Comparison of ENCODE assay signal across 1 cellular context in genomic region chr6:21595265-21595950, GRCh38.
TF ChIP-seq lines count a peak whose summit lies in the region.

No MANE protein-coding gene starts in this region.

TF ChIP-seq in HepG2, 621 proteins besides CTCF, POLR2A, EP300 and RAD21 (continued from another document and continues in another):
- TF ChIP-seq PAXIP1 (CRISPR knock-in tag; conservative IDR thresholded peaks at IDR 0.05), result no peak
- TF ChIP-seq UBTF (CRISPR knock-in tag; IDR thresholded peaks at IDR 0.05), result 0 out of 2 replicates have a peak, but pooled peaks have one; percentile 18
- 0 out of 2 replicates have a peak, but pooled peaks have one; percentile 18 for TF ChIP-seq TFDP1 (CRISPR knock-in tag; IDR thresholded peaks at IDR 0.05; ENCODE audit: borderline replicate concordance)
- no peak for TF ChIP-seq TFAP4 (IDR thresholded peaks at IDR 0.05; ENCODE audit: borderline replicate concordance, low read depth)
- TF ChIP-seq MTF2 (CRISPR knock-in tag; IDR thresholded peaks at IDR 0.05; ENCODE audit: borderline replicate concordance), result peak; percentile 84; the same call in 1 of the 2 replicates
- TF ChIP-seq HIVEP1 (CRISPR knock-in tag; IDR thresholded peaks at IDR 0.05), result 0 out of 2 replicates have a peak, but pooled peaks have one; percentile 29
- no peak for TF ChIP-seq ZNF678 (CRISPR knock-in tag; IDR thresholded peaks at IDR 0.05)
- TF ChIP-seq ZNF326 (CRISPR knock-in tag; IDR thresholded peaks at IDR 0.05; ENCODE audit: borderline replicate concordance), result no peak
- no peak for TF ChIP-seq MATR3 (CRISPR knock-in tag; IDR thresholded peaks at IDR 0.05)
- TF ChIP-seq ZNF747 (CRISPR knock-in tag; IDR thresholded peaks at IDR 0.05; ENCODE audit: borderline replicate concordance), result 0 out of 2 replicates have a peak, but pooled peaks have one; percentile 35
- TF ChIP-seq NFYB (CRISPR knock-in tag; IDR thresholded peaks at IDR 0.05), result no peak
- no peak for TF ChIP-seq PAWR (CRISPR knock-in tag; IDR thresholded peaks at IDR 0.05; ENCODE audit: borderline replicate concordance)
- TF ChIP-seq ZNF331 (CRISPR knock-in tag; IDR thresholded peaks at IDR 0.05), result no peak
- TF ChIP-seq ZNF704 (CRISPR knock-in tag; IDR thresholded peaks at IDR 0.05; ENCODE audit: borderline replicate concordance), result no peak
- TF ChIP-seq ZNF558 (CRISPR knock-in tag; IDR thresholded peaks at IDR 0.05; ENCODE audit: borderline replicate concordance), result 0 out of 2 replicates have a peak, but pooled peaks have one; percentile 47
- peak; percentile 98 for TF ChIP-seq ZNF777 (CRISPR knock-in tag; IDR thresholded peaks at IDR 0.05)
- 0 out of 2 replicates have a peak, but pooled peaks have one; percentile 17 for TF ChIP-seq ZFY (CRISPR knock-in tag; IDR thresholded peaks at IDR 0.05)
- TF ChIP-seq CBX1 (IDR thresholded peaks at IDR 0.05; ENCODE audit: low read depth), result no peak
- no peak for TF ChIP-seq ZFP41 (CRISPR knock-in tag; IDR thresholded peaks at IDR 0.05; ENCODE audit: borderline replicate concordance)
- TF ChIP-seq AGO2 (optimal IDR thresholded peaks at IDR 0.05; ENCODE audit: low read depth, low read length), result peak; percentile 39
- 0 out of 2 replicates have a peak, but pooled peaks have one; percentile 19 for TF ChIP-seq HOXA3 (CRISPR knock-in tag; IDR thresholded peaks at IDR 0.05)
- no peak for TF ChIP-seq ZNF784 (CRISPR knock-in tag; IDR thresholded peaks at IDR 0.05; ENCODE audit: borderline replicate concordance)
- 0 out of 2 replicates have a peak, but pooled peaks have one; percentile 18 for TF ChIP-seq BORCS8-MEF2B (CRISPR knock-in tag; IDR thresholded peaks at IDR 0.05)
- no peak for TF ChIP-seq ZC3H4 (CRISPR knock-in tag; IDR thresholded peaks at IDR 0.05; ENCODE audit: borderline replicate concordance)
- no peak for TF ChIP-seq BRF2 (CRISPR knock-in tag; IDR thresholded peaks at IDR 0.05)
- no peak for TF ChIP-seq ZNF597 (CRISPR knock-in tag; IDR thresholded peaks at IDR 0.05)
- no peak for TF ChIP-seq NFIB (CRISPR knock-in tag; IDR thresholded peaks at IDR 0.05; ENCODE audit: borderline replicate concordance)
- TF ChIP-seq ZNF253 (CRISPR knock-in tag; IDR thresholded peaks at IDR 0.05; ENCODE audit: borderline replicate concordance), result no peak
- TF ChIP-seq PLSCR1 (CRISPR knock-in tag; IDR thresholded peaks at IDR 0.05; ENCODE audit: borderline replicate concordance), result no peak
- TF ChIP-seq YEATS2 (CRISPR knock-in tag; IDR thresholded peaks at IDR 0.05; ENCODE audit: borderline replicate concordance), result no peak
- no peak for TF ChIP-seq THYN1 (CRISPR knock-in tag; IDR thresholded peaks at IDR 0.05; ENCODE audit: borderline replicate concordance, low read depth)
- TF ChIP-seq ATF7-NPFF (CRISPR knock-in tag; IDR thresholded peaks at IDR 0.05; ENCODE audit: low read depth), result no peak
- TF ChIP-seq ZNF614 (CRISPR knock-in tag; IDR thresholded peaks at IDR 0.05; ENCODE audit: borderline replicate concordance), result no peak
- no peak for TF ChIP-seq NAIF1 (CRISPR knock-in tag; IDR thresholded peaks at IDR 0.05; ENCODE audit: borderline replicate concordance)
- TF ChIP-seq ZNF431 (CRISPR knock-in tag; IDR thresholded peaks at IDR 0.05; ENCODE audit: borderline replicate concordance, low read depth), result 0 out of 2 replicates have a peak, but pooled peaks have one; percentile 29
- no peak for TF ChIP-seq PBX3 (CRISPR knock-in tag; IDR thresholded peaks at IDR 0.05; ENCODE audit: borderline replicate concordance)
- TF ChIP-seq ZNF280D (CRISPR knock-in tag; IDR thresholded peaks at IDR 0.05), result no peak
- TF ChIP-seq ZNF569 (CRISPR knock-in tag; IDR thresholded peaks at IDR 0.05; ENCODE audit: borderline replicate concordance), result no peak
